In the genomic region with DNA sequence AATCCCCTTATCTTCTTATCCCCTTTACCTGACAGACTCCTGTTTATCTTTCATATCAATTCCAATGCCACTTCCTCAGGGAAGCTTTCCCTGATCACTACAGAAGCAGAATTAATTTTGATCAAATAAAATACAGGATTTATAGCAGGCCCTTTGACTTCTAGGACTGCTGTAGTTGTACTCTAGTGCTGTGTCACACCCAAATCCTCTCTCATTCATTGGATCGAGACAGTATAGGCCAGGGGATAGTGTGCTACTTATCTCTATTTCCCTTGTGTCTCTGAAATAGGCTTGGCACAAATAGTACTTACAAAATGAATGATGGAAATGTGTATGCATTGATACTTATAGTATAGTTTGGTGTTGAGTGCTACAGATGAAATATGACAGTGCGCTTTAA, we compare ENCODE assay signal across 17 cellular contexts.
"Had no signal": no experiment of that assay in that cellular context is flagged by ENCODE, and none has a peak within 500 bp of the region (broad histone marks: within the 10 kb centered on the region; RNA-seq: fewer than 3 reads in every experiment).

No MANE protein-coding gene starts in this region.

- H3K9me3 ChIP-seq: esophagus muscularis mucosa, gastroesophageal sphincter, stomach, upper lobe of left lung had no signal

- H3K27me3 ChIP-seq: esophagus muscularis mucosa, gastroesophageal sphincter, stomach, upper lobe of left lung had no signal

- ATAC-seq: activated CD8-positive, alpha-beta memory T cell treated with anti-CD3 and anti-CD28 coated beads, Interleukin-2, amount 10 ng/mL, durations not matched to agents 7 days and 5 days; gastroesophageal sphincter; sciatic nerve had no signal

- H3K4me3 ChIP-seq: esophagus muscularis mucosa, gastroesophageal sphincter, stomach, upper lobe of left lung had no signal

- H3K36me3 ChIP-seq: esophagus muscularis mucosa, gastroesophageal sphincter, stomach, upper lobe of left lung had no signal

- H3K27ac ChIP-seq: esophagus muscularis mucosa, gastroesophageal sphincter, stomach, upper lobe of left lung had no signal

- H3K27me3 Mint-ChIP-seq: activated CD4-positive, alpha-beta memory T cell treated with anti-CD3 and anti-CD28 coated beads, Interleukin-2, amount 10 ng/mL, durations not matched to agents 7 days and 5 days; activated CD8-positive, alpha-beta memory T cell treated with anti-CD3 and anti-CD28 coated beads, Interleukin-2, amount 10 ng/mL, durations not matched to agents 7 days and 5 days; activated naive CD8-positive, alpha-beta T cell had no signal

- H3K27ac Mint-ChIP-seq: activated CD4-positive, alpha-beta memory T cell treated with anti-CD3 and anti-CD28 coated beads, Interleukin-2, amount 10 ng/mL, durations not matched to agents 7 days and 5 days; activated CD8-positive, alpha-beta memory T cell treated with anti-CD3 and anti-CD28 coated beads, Interleukin-2, amount 10 ng/mL, durations not matched to agents 7 days and 5 days had no signal

- DNase-seq: activated CD4-positive, alpha-beta memory T cell treated with anti-CD3 and anti-CD28 coated beads, Interleukin-2, amount 10 ng/mL, durations not matched to agents 7 days and 5 days; activated CD4-positive, alpha-beta T cell treated with anti-CD3 and anti-CD28 coated beads for 48 hours; activated CD4-positive, CD25-positive, alpha-beta regulatory T cell; activated CD8-positive, alpha-beta memory T cell treated with anti-CD3 and anti-CD28 coated beads, Interleukin-2, amount 10 ng/mL, durations not matched to agents 7 days and 5 days; activated gamma-delta T cell; effector CD4-positive, alpha-beta T cell; stimulated activated CD4-positive, alpha-beta T cell treated with anti-CD3 and anti-CD28 coated beads, Interleukin-4, amount 100 ng/mL, for 24 hours; stomach; T-helper 2 cell; upper lobe of left lung had no signal

- H3K4me3 Mint-ChIP-seq: activated CD4-positive, alpha-beta memory T cell treated with anti-CD3 and anti-CD28 coated beads, Interleukin-2, amount 10 ng/mL, durations not matched to agents 7 days and 5 days; activated CD8-positive, alpha-beta memory T cell treated with anti-CD3 and anti-CD28 coated beads, Interleukin-2, amount 10 ng/mL, durations not matched to agents 7 days and 5 days; nephron; stimulated activated effector memory CD8-positive, alpha-beta T cell treated with anti-CD3 and anti-CD28 coated beads, Interleukin-12 subunit alpha, Interleukin-12 subunit beta, amount 100 ng/mL, for 72 hours had no signal

- FAIRE-seq: bronchial epithelial cell had no signal

- H3K9me3 Mint-ChIP-seq: activated CD4-positive, alpha-beta memory T cell treated with anti-CD3 and anti-CD28 coated beads, Interleukin-2, amount 10 ng/mL, durations not matched to agents 7 days and 5 days; nephron; stimulated activated effector memory CD8-positive, alpha-beta T cell treated with anti-CD3 and anti-CD28 coated beads, Interleukin-12 subunit alpha, Interleukin-12 subunit beta, amount 100 ng/mL, for 72 hours had no signal

- H3K36me3 Mint-ChIP-seq: activated naive CD8-positive, alpha-beta T cell had no signal
